9 cellular contexts compared by ENCODE assay signal in genomic region chr6:3885262-3886036, GRCh38. TPM values are rescaled to one million over a fixed set of nuclear protein-coding genes. Genes with fewer than 3 reads are reported as not detected.
DNase-seq lines count a peak whose midpoint lies in the region; ATAC-seq, FAIRE-seq and TF ChIP-seq lines count a peak whose summit lies in the region.
"Had no signal": no experiment of that assay in that cellular context is flagged by ENCODE, and none has a peak within 500 bp of the region (broad histone marks: within the 10 kb centered on the region; RNA-seq: fewer than 3 reads in every experiment).

No MANE protein-coding gene starts in this region.

- H3K27me3 ChIP-seq in liver (ENCODE audit: control insufficient read depth in 4 of 4, insufficient read depth in 4 of 4, low read length in 3 of 4) = no peaks in the 10 kb centered on the region

- CTCF ChIA-PET in WTC11 (lab: Charles Lee) = interaction anchor here (0.7 to 3.4 kb wide), 11 partner anchors 9 to 142 kb away, joined by 3 to 33 read pairs (median 4); partner anchors contain the start of gene FAM50B

- peaks cover 19% of the 10 kb centered on the region for H3K4me1 Mint-ChIP-seq in WTC11
- H3K4me1 Mint-ChIP-seq in mesothelial cell of epicardium = peaks cover 17% of the 10 kb centered on the region

- ATAC-seq in WTC11 = peak; percentile 63
- ATAC-seq in GM18511 (IDR thresholded peaks at IDR 0.05; ENCODE audit: unreplicated experiment) = no peak

- H3K4me1 ChIP-seq in liver (ENCODE audit: control insufficient read depth in 4 of 4, insufficient read depth in 4 of 4, low read length in 3 of 4) = peaks cover 13 to 43% (median 31%) of the 10 kb centered on the region in 4 donors

- POLR2A ChIA-PET in WTC11 (lab: Charles Lee) = no interaction called here

- H3K4me3 Mint-ChIP-seq in WTC11 (no peak overlapping the region), mesothelial cell of epicardium (no peak overlapping the region)

- no peak overlapping the region for H3K4me3 ChIP-seq in liver (ENCODE audit: low read depth in 1 of 3, low read length in 3 of 3)

- no peaks in the 10 kb centered on the region for H3K36me3 ChIP-seq in liver (ENCODE audit: control insufficient read depth in 4 of 4, insufficient read depth in 3 of 4, low read depth in 1 of 4, low read length in 3 of 4)

- FAIRE-seq in HTR-8/SVneo (lab: Jason Lieb, UNC) = no peak

- 95% methylated on average over 9 of the region's 9 CpGs for WGBS in liver

- no peak overlapping the region for H3K27ac Mint-ChIP-seq in WTC11
- no peak overlapping the region for H3K27ac Mint-ChIP-seq in mesothelial cell of epicardium

- peak; percentile 32 for DNase-seq in COLO668 (lab: John Stamatoyannopoulos, UW; ENCODE audit: unreplicated experiment)
- peak; percentile 45 for DNase-seq in HTR-8/SVneo (ENCODE audit: insufficient read length, low spot score)
- DNase-seq in WTC11 (ENCODE audit: low spot score) = no peak
- no peak for DNase-seq in dedifferentiated amniotic fluid mesenchymal stem cell (ENCODE audit: extremely low spot score)
- no peak for DNase-seq in mesothelial cell of epicardium (ENCODE audit: low spot score in 2 of 2, unreplicated experiment in 2 of 2)
- DNase-seq in middle frontal gyrus (ENCODE audit: extremely low spot score, low spot score) = no peak
- DNase-seq: NCI-H2081 treated with DMSO at 0.1 percent for 48 hours had no signal

- TF ChIP-seq RAD21 in liver (IDR thresholded peaks at IDR 0.05) = peak; percentile 48 to 73

- H3K9ac ChIP-seq in liver (ENCODE audit: low read depth in 1 of 2, low read length in 2 of 2) = no peak overlapping the region

- peaks cover 7% of the 10 kb centered on the region; the same call in 1 of the 2 replicates for H3K27me3 Mint-ChIP-seq in WTC11 (ENCODE audit: low read depth)
- no peaks in the 10 kb centered on the region for H3K27me3 Mint-ChIP-seq in mesothelial cell of epicardium (ENCODE audit: low read depth)

- H3K36me3 Mint-ChIP-seq in WTC11 = peaks cover 15% of the 10 kb centered on the region
- H3K36me3 Mint-ChIP-seq in mesothelial cell of epicardium = no peaks in the 10 kb centered on the region

- no peak overlapping the region for H3K27ac ChIP-seq in liver (ENCODE audit: low read depth in 1 of 2, low read length in 2 of 2)

- no peaks in the 10 kb centered on the region for H3K9me3 ChIP-seq in liver (ENCODE audit: control insufficient read depth in 4 of 4, low read length in 3 of 4)

- TF ChIP-seq CTCF in WTC11 (IDR thresholded peaks at IDR 0.05) (no peak), liver (IDR thresholded peaks at IDR 0.05; ENCODE audit: low read depth, low read length, missing input control) (peak; percentile 31), mesothelial cell of epicardium (IDR thresholded peaks at IDR 0.05; ENCODE audit: unreplicated experiment) (no peak)

- H3K9me3 Mint-ChIP-seq in WTC11 (peaks cover 22% of the 10 kb centered on the region), mesothelial cell of epicardium (no peaks in the 10 kb centered on the region)

TF ChIP-seq in WTC11, 78 proteins besides CTCF, POLR2A, EP300 and RAD21 (continues in another document):
- TF ChIP-seq NR3C1 (CRISPR knock-in tag; conservative IDR thresholded peaks at IDR 0.05; ENCODE audit: low read depth) (no peak), SMAD4 (CRISPR knock-in tag; IDR thresholded peaks at IDR 0.05) (no peak), OVOL2 (CRISPR knock-in tag; IDR thresholded peaks at IDR 0.05; ENCODE audit: borderline replicate concordance) (no peak), ZNF281 (CRISPR knock-in tag; IDR thresholded peaks at IDR 0.05) (no peak)
- TF ChIP-seq, protein P1, sequence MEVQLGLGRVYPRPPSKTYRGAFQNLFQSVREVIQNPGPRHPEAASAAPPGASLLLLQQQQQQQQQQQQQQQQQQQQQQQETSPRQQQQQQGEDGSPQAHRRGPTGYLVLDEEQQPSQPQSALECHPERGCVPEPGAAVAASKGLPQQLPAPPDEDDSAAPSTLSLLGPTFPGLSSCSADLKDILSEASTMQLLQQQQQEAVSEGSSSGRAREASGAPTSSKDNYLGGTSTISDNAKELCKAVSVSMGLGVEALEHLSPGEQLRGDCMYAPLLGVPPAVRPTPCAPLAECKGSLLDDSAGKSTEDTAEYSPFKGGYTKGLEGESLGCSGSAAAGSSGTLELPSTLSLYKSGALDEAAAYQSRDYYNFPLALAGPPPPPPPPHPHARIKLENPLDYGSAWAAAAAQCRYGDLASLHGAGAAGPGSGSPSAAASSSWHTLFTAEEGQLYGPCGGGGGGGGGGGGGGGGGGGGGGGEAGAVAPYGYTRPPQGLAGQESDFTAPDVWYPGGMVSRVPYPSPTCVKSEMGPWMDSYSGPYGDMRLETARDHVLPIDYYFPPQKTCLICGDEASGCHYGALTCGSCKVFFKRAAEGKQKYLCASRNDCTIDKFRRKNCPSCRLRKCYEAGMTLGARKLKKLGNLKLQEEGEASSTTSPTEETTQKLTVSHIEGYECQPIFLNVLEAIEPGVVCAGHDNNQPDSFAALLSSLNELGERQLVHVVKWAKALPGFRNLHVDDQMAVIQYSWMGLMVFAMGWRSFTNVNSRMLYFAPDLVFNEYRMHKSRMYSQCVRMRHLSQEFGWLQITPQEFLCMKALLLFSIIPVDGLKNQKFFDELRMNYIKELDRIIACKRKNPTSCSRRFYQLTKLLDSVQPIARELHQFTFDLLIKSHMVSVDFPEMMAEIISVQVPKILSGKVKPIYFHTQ (CRISPR knock-in tag; IDR thresholded peaks at IDR 0.05) = no peak

TF ChIP-seq in liver, 16 proteins besides CTCF, POLR2A, EP300 and RAD21:
- TF ChIP-seq FOXA2 (IDR thresholded peaks at IDR 0.05) (no peak), YY1 (IDR thresholded peaks at IDR 0.05) (no peak), JUND (IDR thresholded peaks at IDR 0.05) (no peak), SP1 (IDR thresholded peaks at IDR 0.05) (no peak), GABPA (IDR thresholded peaks at IDR 0.05 in 1 of 2, conservative IDR thresholded peaks at IDR 0.05 in 1 of 2) (no peak), EGR1 (IDR thresholded peaks at IDR 0.05; ENCODE audit: low read depth in 2 of 2) (no peak), HNF4A (conservative IDR thresholded peaks at IDR 0.05) (no peak), HNF4G (IDR thresholded peaks at IDR 0.05) (no peak), TAF1 (conservative IDR thresholded peaks at IDR 0.05) (no peak), NR2F2 (IDR thresholded peaks at IDR 0.05) (no peak), FOXA1 (IDR thresholded peaks at IDR 0.05) (no peak), ZBTB33 (IDR thresholded peaks at IDR 0.05) (no peak), RXRA (IDR thresholded peaks at IDR 0.05) (no peak)
- TF ChIP-seq, protein P2, sequence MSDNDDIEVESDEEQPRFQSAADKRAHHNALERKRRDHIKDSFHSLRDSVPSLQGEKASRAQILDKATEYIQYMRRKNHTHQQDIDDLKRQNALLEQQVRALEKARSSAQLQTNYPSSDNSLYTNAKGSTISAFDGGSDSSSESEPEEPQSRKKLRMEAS (IDR thresholded peaks at IDR 0.05) = no peak
- TF ChIP-seq, protein P3, sequence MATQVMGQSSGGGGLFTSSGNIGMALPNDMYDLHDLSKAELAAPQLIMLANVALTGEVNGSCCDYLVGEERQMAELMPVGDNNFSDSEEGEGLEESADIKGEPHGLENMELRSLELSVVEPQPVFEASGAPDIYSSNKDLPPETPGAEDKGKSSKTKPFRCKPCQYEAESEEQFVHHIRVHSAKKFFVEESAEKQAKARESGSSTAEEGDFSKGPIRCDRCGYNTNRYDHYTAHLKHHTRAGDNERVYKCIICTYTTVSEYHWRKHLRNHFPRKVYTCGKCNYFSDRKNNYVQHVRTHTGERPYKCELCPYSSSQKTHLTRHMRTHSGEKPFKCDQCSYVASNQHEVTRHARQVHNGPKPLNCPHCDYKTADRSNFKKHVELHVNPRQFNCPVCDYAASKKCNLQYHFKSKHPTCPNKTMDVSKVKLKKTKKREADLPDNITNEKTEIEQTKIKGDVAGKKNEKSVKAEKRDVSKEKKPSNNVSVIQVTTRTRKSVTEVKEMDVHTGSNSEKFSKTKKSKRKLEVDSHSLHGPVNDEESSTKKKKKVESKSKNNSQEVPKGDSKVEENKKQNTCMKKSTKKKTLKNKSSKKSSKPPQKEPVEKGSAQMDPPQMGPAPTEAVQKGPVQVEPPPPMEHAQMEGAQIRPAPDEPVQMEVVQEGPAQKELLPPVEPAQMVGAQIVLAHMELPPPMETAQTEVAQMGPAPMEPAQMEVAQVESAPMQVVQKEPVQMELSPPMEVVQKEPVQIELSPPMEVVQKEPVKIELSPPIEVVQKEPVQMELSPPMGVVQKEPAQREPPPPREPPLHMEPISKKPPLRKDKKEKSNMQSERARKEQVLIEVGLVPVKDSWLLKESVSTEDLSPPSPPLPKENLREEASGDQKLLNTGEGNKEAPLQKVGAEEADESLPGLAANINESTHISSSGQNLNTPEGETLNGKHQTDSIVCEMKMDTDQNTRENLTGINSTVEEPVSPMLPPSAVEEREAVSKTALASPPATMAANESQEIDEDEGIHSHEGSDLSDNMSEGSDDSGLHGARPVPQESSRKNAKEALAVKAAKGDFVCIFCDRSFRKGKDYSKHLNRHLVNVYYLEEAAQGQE (IDR thresholded peaks at IDR 0.05) = no peak
- TF ChIP-seq, protein P4, sequence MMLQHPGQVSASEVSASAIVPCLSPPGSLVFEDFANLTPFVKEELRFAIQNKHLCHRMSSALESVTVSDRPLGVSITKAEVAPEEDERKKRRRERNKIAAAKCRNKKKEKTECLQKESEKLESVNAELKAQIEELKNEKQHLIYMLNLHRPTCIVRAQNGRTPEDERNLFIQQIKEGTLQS (IDR thresholded peaks at IDR 0.05) = no peak

RNA-seq across cellular contexts. Expression of gene FAM50B, which starts 36.3 kb away (rescaled TPM):
- total RNA-seq in WTC11 (2021) (2.1 to 3.6 TPM (median 3.3 TPM) in 3 replicates), liver (10 to 100 TPM in 1 of 2 donors, 1 to 10 TPM in 1; 8.8 to 10.2 TPM), mesothelial cell of epicardium (7.0 to 7.9 TPM (median 7.1 TPM) in 3 replicates)
- 10 to 100 TPM; 11.9 to 12.3 TPM for polyA plus RNA-seq in liver

Comparison
In these comparisons a context has a peak if more than half of its experiments do, and no peak if none do; other contexts are left out.
1. DNase-seq: peak in COLO668 (single experiment) and HTR-8/SVneo (single experiment); none in WTC11 (single experiment), dedifferentiated amniotic fluid mesenchymal stem cell (single experiment), mesothelial cell of epicardium (0 of 2) and middle frontal gyrus (single experiment).